In genomic region chrX:68997461-68997860, GRCh38 we compare ENCODE assay signal across 18 cellular contexts.
DNase-seq lines count a peak whose midpoint lies in the region; ATAC-seq and TF ChIP-seq lines count a peak whose summit lies in the region.
"Had no signal": no experiment of that assay in that cellular context is flagged by ENCODE, and none has a peak within 500 bp of the region (broad histone marks: within the 10 kb centered on the region; RNA-seq: fewer than 3 reads in every experiment).

No MANE protein-coding gene starts in this region.

- intact Hi-C loops in heart left ventricle (cut with DNase I) = loop anchor here in 7 of 10 donors (2.0 to 10.0 kb wide), 7 partner anchors 53 to 170 kb away; partner anchors contain the start of gene EFNB1 (in 1 of the 7)
- intact Hi-C loops in cardiac septum (cut with DNase I) = loop anchor here (2.0 to 5.0 kb wide), 2 partner anchors 59 to 170 kb away; partner anchors contain the start of gene EFNB1

- H3K9me3 Mint-ChIP-seq in chondrocyte (ENCODE audit: low read depth) = peaks cover 1% of the 10 kb centered on the region
- no peaks in the 10 kb centered on the region for H3K9me3 Mint-ChIP-seq in type B pancreatic cell
- H3K9me3 Mint-ChIP-seq: CD8-positive, alpha-beta memory T cell had no signal

- H3K9me3 ChIP-seq in heart left ventricle = no peaks in the 10 kb centered on the region
- H3K9me3 ChIP-seq: BLaER1 had no signal

- WGBS in heart left ventricle, 4 donors = 40 to 65% (median 57%) methylated on average over 3 of the region's 3 CpGs

- TF ChIP-seq CTCF in heart left ventricle (IDR thresholded peaks at IDR 0.05) (no peak), chondrocyte (IDR thresholded peaks at IDR 0.05) (no peak), type B pancreatic cell (conservative IDR thresholded peaks at IDR 0.05) (no peak)

- peaks cover 0 to 16% (median 0%) of the 10 kb centered on the region in 9 donors for H3K27me3 ChIP-seq in heart left ventricle

- H3K36me3 Mint-ChIP-seq in chondrocyte (ENCODE audit: low read depth) (no peaks in the 10 kb centered on the region), type B pancreatic cell (no peaks in the 10 kb centered on the region)
- H3K36me3 Mint-ChIP-seq: CD8-positive, alpha-beta memory T cell had no signal

- H3K27me3 Mint-ChIP-seq in chondrocyte (ENCODE audit: low read depth) (no peaks in the 10 kb centered on the region), type B pancreatic cell (no peaks in the 10 kb centered on the region)

- DNase-seq in heart left ventricle (no peak), cardiac septum (ENCODE audit: low spot score) (no peak), chondrocyte (ENCODE audit: low spot score) (no peak), mesenteric fat pad (ENCODE audit: low spot score) (peak; percentile 18), type B pancreatic cell (ENCODE audit: extremely low spot score, unreplicated experiment) (peak; percentile 6)
- DNase-seq in activated CD4-positive, alpha-beta T cell treated with anti-CD3 and anti-CD28 coated beads for 1 hour = no peak
- DNase-seq in stimulated activated CD4-positive, alpha-beta T cell treated with anti-CD3 and anti-CD28 coated beads, Interleukin-12 subunit alpha, Interleukin-12 subunit beta, amount 100 ng/mL, for 4 hours = no peak
- DNase-seq: 8988T; CD8-positive, alpha-beta memory T cell; DMS79; NCI-H1417 treated with DMSO at 0.1 percent for 48 hours; NCI-H2029; NCI-H2171; NCI-H69 had no signal

- H3K27ac ChIP-seq in heart left ventricle = peak overlapping the region in 10 of 12 donors; percentile 13 to 82 (median 72)
- H3K27ac ChIP-seq: BLaER1, HL-60 had no signal

- peaks cover 0 to 48% (median 27%) of the 10 kb centered on the region in 12 donors for H3K4me1 ChIP-seq in heart left ventricle

- ATAC-seq in heart left ventricle (no peak), HG02973 (IDR thresholded peaks at IDR 0.05; ENCODE audit: unreplicated experiment) (no peak)
- ATAC-seq: K562 had no signal

- no peak for TF ChIP-seq POLR2A in heart left ventricle (IDR thresholded peaks at IDR 0.05)

- H3K4me3 ChIP-seq in heart left ventricle = no peak overlapping the region
- H3K4me3 ChIP-seq: BLaER1, K562 had no signal

- H3K36me3 ChIP-seq in heart left ventricle = no peaks in the 10 kb centered on the region
- H3K36me3 ChIP-seq: BLaER1 had no signal

- H3K27ac Mint-ChIP-seq in chondrocyte (ENCODE audit: unreplicated experiment) (peak overlapping the region; percentile 86), type B pancreatic cell (no peak overlapping the region)
- H3K27ac Mint-ChIP-seq: CD8-positive, alpha-beta memory T cell had no signal

- H3K4me1 Mint-ChIP-seq in chondrocyte (ENCODE audit: low read depth) = peaks cover 28% of the 10 kb centered on the region
- H3K4me1 Mint-ChIP-seq in type B pancreatic cell (ENCODE audit: unreplicated experiment) = peaks cover 18% of the 10 kb centered on the region
- H3K4me1 Mint-ChIP-seq: CD8-positive, alpha-beta memory T cell had no signal

- H3K4me3 Mint-ChIP-seq in chondrocyte (ENCODE audit: unreplicated experiment) (no peak overlapping the region), type B pancreatic cell (no peak overlapping the region)
- H3K4me3 Mint-ChIP-seq: CD8-positive, alpha-beta memory T cell had no signal

Comparison
In these comparisons a context has a peak if more than half of its experiments do, and no peak if none do; other contexts are left out.
1. DNase-seq: peak in mesenteric fat pad (single experiment) and type B pancreatic cell (single experiment); none in heart left ventricle (0 of 5), cardiac septum (single experiment), chondrocyte (single experiment), activated CD4-positive, alpha-beta T cell treated with anti-CD3 and anti-CD28 coated beads for 1 hour (single experiment) and stimulated activated CD4-positive, alpha-beta T cell treated with anti-CD3 and anti-CD28 coated beads, Interleukin-12 subunit alpha, Interleukin-12 subunit beta, amount 100 ng/mL, for 4 hours (single experiment).